Comparison of ENCODE assay signal across 8 cellular contexts in the genomic region with DNA sequence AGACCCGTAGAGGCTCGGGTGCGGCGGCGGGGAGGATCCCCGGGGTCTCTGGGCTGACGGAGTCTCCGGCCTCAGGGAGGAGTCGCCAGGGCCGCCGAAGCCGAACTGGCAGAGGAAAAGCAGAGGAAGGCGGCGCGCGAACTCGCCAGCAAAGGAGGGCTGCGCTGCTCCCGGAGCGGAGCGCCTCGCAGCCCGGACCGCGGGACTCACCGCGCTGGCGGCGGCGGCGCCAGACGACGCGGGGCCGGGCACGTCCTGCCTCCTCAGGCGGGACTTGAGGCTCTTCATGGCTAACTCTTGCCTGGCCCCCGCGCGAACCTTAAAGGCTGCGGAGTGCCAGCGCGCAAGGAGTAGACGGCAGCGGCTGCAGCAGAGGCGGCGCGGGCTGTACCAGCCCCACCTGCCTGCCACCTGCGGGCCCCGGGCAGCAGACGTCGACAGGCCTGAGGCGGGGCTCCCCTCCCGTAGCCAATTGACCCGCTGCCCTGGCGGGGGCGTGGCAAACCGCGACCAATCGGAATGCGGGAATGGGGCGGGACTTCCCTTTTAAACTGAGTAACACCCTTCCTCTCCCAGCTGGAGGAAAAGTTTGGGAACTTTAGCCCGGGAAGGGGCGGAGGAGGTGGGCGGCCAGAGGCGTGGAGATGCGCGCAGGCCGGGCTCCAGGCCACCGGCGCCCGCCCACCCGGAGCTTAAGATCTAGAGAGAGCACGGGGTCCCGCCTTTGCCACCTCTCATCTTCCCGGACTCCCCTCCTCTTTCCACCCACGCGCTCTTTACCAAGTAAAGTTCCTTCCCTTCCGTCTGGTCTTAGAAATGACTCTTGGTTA. TPM values are rescaled to one million over a fixed set of nuclear protein-coding genes. Genes with fewer than 3 reads are reported as not detected.
DNase-seq lines count a peak whose midpoint lies in the region; ATAC-seq and FAIRE-seq lines count a peak whose summit lies in the region.

UACA (minus strand) TSS at position 439 of the 830 bp plus-strand sequence; CDS start at position 288, 151 bp downstream.

- no peaks in the 10 kb centered on the region for H3K9me3 ChIP-seq in small intestine (ENCODE audit: control insufficient read depth, low read depth)

- H3K27me3 ChIP-seq in small intestine (ENCODE audit: control insufficient read depth in 2 of 2, insufficient read depth in 2 of 2, low read length in 2 of 2) = peaks cover 0 to 1% of the 10 kb centered on the region in 2 donors

- peak; percentile 96 for DNase-seq in NCI-H2171 treated with DMSO at 0.1 percent for 48 hours (lab: John Stamatoyannopoulos, UW)
- peak; percentile 74 for DNase-seq in activated CD4-positive, CD25-positive, alpha-beta regulatory T cell treated with anti-CD3 and anti-CD28 coated beads, Interleukin-2, amount 50 U/mL, for 72 hours
- peak; percentile 92 for DNase-seq in cerebellar cortex (ENCODE audit: low spot score)
- peak; percentile 89 for DNase-seq in inferior parietal cortex (ENCODE audit: extremely low spot score)
- peak; percentile 97 for DNase-seq in small intestine
- DNase-seq in NK-92 treated with Interleukin-12 subunit alpha and Interleukin-12 subunit beta, amount 100 ng/mL, for 24 hours (lab: John Stamatoyannopoulos, UW) = no peak

- FAIRE-seq in small intestine (lab: Jason Lieb, UNC) = no peak

- peak within 1 kb of the TSS; percentile 74 to 80 for H3K4me3 ChIP-seq in small intestine (ENCODE audit: low read depth in 1 of 2, low read length in 2 of 2)

- ATAC-seq in GM18517 (IDR thresholded peaks at IDR 0.05; ENCODE audit: unreplicated experiment) = peak; percentile 87
- peak; percentile 92 for ATAC-seq in HG03095 (IDR thresholded peaks at IDR 0.05; ENCODE audit: unreplicated experiment)

- no peaks in the 10 kb centered on the region for H3K36me3 ChIP-seq in small intestine (ENCODE audit: control insufficient read depth in 2 of 2, insufficient read depth in 2 of 2, low read length in 2 of 2)

- H3K27ac ChIP-seq in small intestine (ENCODE audit: low read depth in 1 of 2, low read length in 1 of 2) = peak within 1 kb of the TSS; percentile 99 to 100

- H3K4me1 ChIP-seq in small intestine (ENCODE audit: control insufficient read depth in 2 of 2, insufficient read depth in 1 of 2, low read depth in 1 of 2, low read length in 1 of 2) = peaks cover 3 to 5% of the 10 kb centered on the region in 2 donors

- WGBS in small intestine, 3 donors = 1 to 3% (median 1%) methylated on average over 59 to 79 of the region's 79 CpGs

RNA-seq across cellular contexts. Expression of gene UACA, which starts in this region (rescaled TPM):
- 10 to 100 TPM; 20.2 to 60.3 (median 40.9) TPM for polyA plus RNA-seq in small intestine
